In genomic region chr2:236178921-236179652, GRCh38 we compare ENCODE assay signal across 12 cellular contexts. TPM values are rescaled to one million over a fixed set of nuclear protein-coding genes. Genes with fewer than 3 reads are reported as not detected.
DNase-seq lines count a peak whose midpoint lies in the region; ATAC-seq, FAIRE-seq and TF ChIP-seq lines count a peak whose summit lies in the region.
"Had no signal": no experiment of that assay in that cellular context is flagged by ENCODE, and none has a peak within 500 bp of the region (broad histone marks: within the 10 kb centered on the region; RNA-seq: fewer than 3 reads in every experiment).

No MANE protein-coding gene starts in this region.

- H3K27ac Mint-ChIP-seq in endodermal cell: no peak overlapping the region

- H4K20me1 ChIP-seq in KMS-11 (ENCODE audit: insufficient read depth) (no peaks in the 10 kb centered on the region), osteoblast (ENCODE audit: insufficient read depth, low read length) (no peaks in the 10 kb centered on the region), OCI-LY7 (ENCODE audit: insufficient read depth, low read length) (no peaks in the 10 kb centered on the region)

- TF ChIP-seq CTCF in KMS-11 (conservative IDR thresholded peaks at IDR 0.05; ENCODE audit: low read depth, low read length) (no peak), endodermal cell (conservative IDR thresholded peaks at IDR 0.05) (no peak), osteoblast (IDR thresholded peaks at IDR 0.05; ENCODE audit: extremely low read depth, low read depth, low read length) (no peak), OCI-LY7 (conservative IDR thresholded peaks at IDR 0.05; ENCODE audit: low read length) (no peak)

- H3K27me3 ChIP-seq in KMS-11 (ENCODE audit: insufficient read depth, low read depth): no peaks in the 10 kb centered on the region
- peaks cover 73% of the 10 kb centered on the region for H3K27me3 ChIP-seq in endodermal cell (ENCODE audit: control insufficient read depth, insufficient read depth, low read length, poor library complexity, severe bottlenecking)
- H3K27me3 ChIP-seq in osteoblast (ENCODE audit: insufficient read depth, low read length): peaks cover 16% of the 10 kb centered on the region

- no TSS peak for BruUV-seq in OCI-LY7 (replicated peaks; lab: Mats Ljungman, UMichigan)

- H3K9me3 Mint-ChIP-seq in endodermal cell: peaks cover 8% of the 10 kb centered on the region

- WGBS in endodermal cell (ENCODE audit: insufficient coverage in 1 of 2, insufficient read length in 1 of 2), 2 experiments: 10 to 11% methylated on average over 14 to 38 of the region's 38 CpGs

- no peaks in the 10 kb centered on the region for H3K9me2 ChIP-seq in OCI-LY7 (ENCODE audit: insufficient read depth, low read length)

- peak; percentile 52 for DNase-seq in EL
- peak; percentile 65 for DNase-seq in endodermal cell
- peak; percentile 85 for DNase-seq in osteoblast (ENCODE audit: insufficient read length, low spot score, missing footprints)
- DNase-seq in GM12892 (ENCODE audit: insufficient read length): no peak
- no peak for DNase-seq in OCI-LY7 (ENCODE audit: low spot score)
- DNase-seq: spleen, transverse colon had no signal

- CTCF ChIA-PET in OCI-LY7 (lab: Charles Lee; ENCODE audit: unreplicated experiment): interaction anchor here (0.6 kb wide), 1 partner anchor 413 kb away, joined by 5 read pairs; no protein-coding TSS in a partner anchor

- H3K4me2 ChIP-seq in KMS-11: peak overlapping the region; percentile 53; the same call in 1 of the 2 replicates
- H3K4me2 ChIP-seq in osteoblast (ENCODE audit: insufficient read depth, low read length): peak overlapping the region; percentile 85
- H3K4me2 ChIP-seq in OCI-LY7 (ENCODE audit: low read length): no peak overlapping the region

- peaks cover 23% of the 10 kb centered on the region for H3K4me1 Mint-ChIP-seq in endodermal cell

- H3K4me1 ChIP-seq in KMS-11 (ENCODE audit: low read depth, poor library complexity, severe bottlenecking) (no peaks in the 10 kb centered on the region), endodermal cell (ENCODE audit: control insufficient read depth, insufficient read depth, low read length) (peaks cover 7% of the 10 kb centered on the region), osteoblast (ENCODE audit: insufficient read depth, low read length) (peaks cover 17% of the 10 kb centered on the region), OCI-LY7 (ENCODE audit: insufficient read depth, low read length, poor library complexity, severe bottlenecking) (no peaks in the 10 kb centered on the region)

- H3K4me3 ChIP-seq in KMS-11 (IDR thresholded peaks at IDR 0.05; ENCODE audit: insufficient read depth, low read depth, low read length) (no peak overlapping the region), endodermal cell (ENCODE audit: low read length) (peak overlapping the region; percentile 80), osteoblast (ENCODE audit: insufficient read depth, low read length) (peak overlapping the region; percentile 59), OCI-LY7 (ENCODE audit: low read depth, low read length, poor library complexity, severe bottlenecking) (no peak overlapping the region)

- H3K27me3 Mint-ChIP-seq in endodermal cell (ENCODE audit: insufficient read depth): peaks cover 80% of the 10 kb centered on the region

- POLR2A ChIA-PET in OCI-LY7 (lab: Charles Lee): no interaction called here

- H2AFZ ChIP-seq in KMS-11 (ENCODE audit: low read depth): peak overlapping the region; percentile 75; the same call in 1 of the 2 replicates
- peak overlapping the region; percentile 69 for H2AFZ ChIP-seq in osteoblast (ENCODE audit: low read length)
- H2AFZ ChIP-seq in OCI-LY7 (ENCODE audit: low read length): no peak overlapping the region

- ATAC-seq in HG02840 (IDR thresholded peaks at IDR 0.05; ENCODE audit: low FRiP score, unreplicated experiment): no peak
- no peak for ATAC-seq in GM18861 (IDR thresholded peaks at IDR 0.05; ENCODE audit: unreplicated experiment)

- no peak for FAIRE-seq in GM12892 (lab: Jason Lieb, UNC)
- FAIRE-seq: GM18507 had no signal

- H3K9me3 ChIP-seq in endodermal cell (ENCODE audit: control insufficient read depth, low read length): no peaks in the 10 kb centered on the region
- no peaks in the 10 kb centered on the region for H3K9me3 ChIP-seq in osteoblast (ENCODE audit: low read depth, low read length)
- no peaks in the 10 kb centered on the region for H3K9me3 ChIP-seq in OCI-LY7 (ENCODE audit: low read length)
- H3K9me3 ChIP-seq: spleen, transverse colon had no signal

- no peaks in the 10 kb centered on the region for H3K79me2 ChIP-seq in KMS-11 (ENCODE audit: insufficient read depth, low read depth)
- no peaks in the 10 kb centered on the region for H3K79me2 ChIP-seq in osteoblast (ENCODE audit: insufficient read depth, low read length)
- H3K79me2 ChIP-seq in OCI-LY7 (ENCODE audit: insufficient read depth, low read depth, low read length): no peaks in the 10 kb centered on the region

- H3K9ac ChIP-seq in KMS-11: no peak overlapping the region
- H3K9ac ChIP-seq in endodermal cell (ENCODE audit: extremely low read depth, low read length, poor library complexity, severe bottlenecking): no peak overlapping the region

- H3K36me3 ChIP-seq in KMS-11 (ENCODE audit: insufficient read depth): no peaks in the 10 kb centered on the region
- H3K36me3 ChIP-seq in endodermal cell (ENCODE audit: control insufficient read depth, insufficient read depth, low read length): no peaks in the 10 kb centered on the region
- H3K36me3 ChIP-seq in osteoblast (ENCODE audit: insufficient read depth, low read length): no peaks in the 10 kb centered on the region
- H3K36me3 ChIP-seq in OCI-LY7 (ENCODE audit: insufficient read depth, low read length): no peaks in the 10 kb centered on the region
- H3K36me3 ChIP-seq: spleen, transverse colon had no signal

- no peak for TF ChIP-seq POLR2A in GM12892 (IDR thresholded peaks at IDR 0.05; ENCODE audit: low read depth, low read length)

- peak overlapping the region; percentile 61 for H3K4me3 Mint-ChIP-seq in endodermal cell

- H3K27ac ChIP-seq in KMS-11 (no peak overlapping the region), endodermal cell (ENCODE audit: low read depth, low read length) (no peak overlapping the region), osteoblast (ENCODE audit: low read depth, low read length) (no peak overlapping the region), OCI-LY7 (ENCODE audit: low read depth, low read length, poor library complexity, severe bottlenecking) (no peak overlapping the region)
- H3K27ac ChIP-seq: spleen, transverse colon had no signal

- intact Hi-C loops in OCI-LY7 (cut with micrococcal nuclease; ENCODE audit: unreplicated experiment): no loop called here

- H3K36me3 Mint-ChIP-seq in endodermal cell (ENCODE audit: low read depth): no peaks in the 10 kb centered on the region

RNA-seq across cellular contexts. Expression of gene GBX2, which starts 10.9 kb away (rescaled TPM):
- total RNA-seq in endodermal cell (under 1 TPM in 1 of 2 donors, not detected in 1; 0.20 TPM), osteoblast (not detected in 2 replicates), OCI-LY7 (2022) (not detected in 2 replicates)
- 26.5 TPM for polyA plus RNA-seq in endodermal cell (2013, experiment 1 of 2)
- polyA plus RNA-seq in endodermal cell (2013, experiment 2 of 2): 24.3 TPM
- not detected for polyA plus RNA-seq in GM12892 (2012; ENCODE audit: missing spikeins)
- total RNA-seq in OCI-LY7 (2014; rRNA removed; shearing (Covaris generic)): not detected in 2 replicates
- total RNA-seq: T-helper 2 cell treated with Interferon-gamma antibody and Interleukin-4, amounts not matched to agents 100 ng/mL and 5 ng/mL, for 36 hours; transverse colon had no signal
- polyA plus RNA-seq: spleen had no signal

Comparison
In these comparisons a context has a peak if more than half of its experiments do, and no peak if none do; other contexts are left out.
1. DNase-seq: peak in EL (single experiment), endodermal cell (single experiment) and osteoblast (single experiment); none in GM12892 (single experiment) and OCI-LY7 (single experiment).
2. H3K4me3 ChIP-seq: peak in endodermal cell (single experiment) and osteoblast (single experiment); none in KMS-11 (single experiment) and OCI-LY7 (single experiment).